Comparison of ENCODE assay signal across 18 cellular contexts in the genomic region with DNA sequence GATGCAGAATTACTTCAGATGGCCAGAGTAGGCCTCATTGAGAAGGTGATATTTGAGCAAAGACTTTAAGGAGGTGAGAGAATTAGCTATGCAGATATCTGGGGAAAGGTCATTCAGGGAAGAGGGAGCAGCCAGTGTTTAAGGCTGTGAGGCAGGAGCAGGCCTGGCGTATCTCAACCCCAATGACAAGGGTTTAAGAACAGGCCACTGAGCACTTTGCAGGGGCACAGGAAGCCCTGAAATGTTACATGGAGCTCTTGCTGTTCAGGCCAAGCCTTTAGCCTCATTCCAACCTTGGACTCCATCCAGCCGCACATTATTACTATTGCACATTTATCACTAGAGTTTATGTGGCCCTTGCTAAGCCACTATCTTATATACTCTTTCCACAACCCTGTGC.
DNase-seq lines count a peak whose midpoint lies in the region; ATAC-seq, FAIRE-seq and TF ChIP-seq lines count a peak whose summit lies in the region.
"Had no signal": no experiment of that assay in that cellular context is flagged by ENCODE, and none has a peak within 500 bp of the region (broad histone marks: within the 10 kb centered on the region; RNA-seq: fewer than 3 reads in every experiment).

No MANE protein-coding gene starts in this region.

- no peaks in the 10 kb centered on the region for H3K4me1 ChIP-seq in small intestine (ENCODE audit: control insufficient read depth in 2 of 2, insufficient read depth in 1 of 2, low read depth in 1 of 2, low read length in 1 of 2)
- no peaks in the 10 kb centered on the region for H3K4me1 ChIP-seq in upper lobe of right lung
- H3K4me1 ChIP-seq: SJSA1 had no signal

- H3K36me3 ChIP-seq in small intestine (ENCODE audit: control insufficient read depth in 2 of 2, insufficient read depth in 2 of 2, low read length in 2 of 2) (no peaks in the 10 kb centered on the region), upper lobe of right lung (no peaks in the 10 kb centered on the region)
- H3K36me3 ChIP-seq: SJSA1 had no signal

- H3K9me3 ChIP-seq in small intestine (ENCODE audit: control insufficient read depth, low read depth): no peaks in the 10 kb centered on the region
- no peaks in the 10 kb centered on the region for H3K9me3 ChIP-seq in upper lobe of right lung
- H3K9me3 ChIP-seq: SJSA1 had no signal

- intact Hi-C loops in Right ventricle myocardium superior (cut with DNase I) (no loop called here), cardiac septum (cut with DNase I) (no loop called here), upper lobe of right lung (cut with DNase I) (no loop called here)

- H3K27me3 ChIP-seq in small intestine (ENCODE audit: control insufficient read depth in 2 of 2, insufficient read depth in 2 of 2, low read length in 2 of 2) (no peaks in the 10 kb centered on the region), upper lobe of right lung (no peaks in the 10 kb centered on the region)
- H3K27me3 ChIP-seq: SJSA1 had no signal

- TF ChIP-seq CTCF in coronary artery (IDR thresholded peaks at IDR 0.05): no peak
- no peak for TF ChIP-seq CTCF in upper lobe of right lung (IDR thresholded peaks at IDR 0.05)

- no peak for FAIRE-seq in small intestine (lab: Jason Lieb, UNC)
- FAIRE-seq: GM12892 had no signal

- H3K4me3 ChIP-seq in coronary artery (no peak overlapping the region), small intestine (ENCODE audit: low read depth in 1 of 2, low read length in 2 of 2) (no peak overlapping the region), upper lobe of right lung (no peak overlapping the region)
- H3K4me3 ChIP-seq: SJSA1 had no signal

- peak; percentile 64 for ATAC-seq in Right ventricle myocardium superior (ENCODE audit: poor library complexity)
- no peak for ATAC-seq in upper lobe of right lung

- DNase-seq in Right ventricle myocardium superior: no peak
- no peak for DNase-seq in cardiac septum (ENCODE audit: low spot score)
- peak; percentile 14 for DNase-seq in coronary artery (ENCODE audit: low spot score)
- DNase-seq in islet precursor cell: peak; percentile 37
- peak; percentile 23 for DNase-seq in small intestine
- no peak for DNase-seq in NCI-H748 (lab: John Stamatoyannopoulos, UW; ENCODE audit: unreplicated experiment)
- DNase-seq in NAMALWA (ENCODE audit: low spot score): no peak
- DNase-seq in upper lobe of right lung: no peak
- DNase-seq: CD4-positive, CD25-positive, alpha-beta regulatory T cell; DND-41; KBM-7; MV-4-11; NCI-H146; NCI-H1930; NCI-H2107; NCI-H524 had no signal

- no peak overlapping the region for H3K27ac ChIP-seq in coronary artery
- H3K27ac ChIP-seq in small intestine (ENCODE audit: low read depth in 1 of 2, low read length in 1 of 2): no peak overlapping the region
- H3K27ac ChIP-seq in upper lobe of right lung: no peak overlapping the region
- H3K27ac ChIP-seq: SJSA1 had no signal

- 74 to 83% (median 81%) methylated on average over 2 of the region's 2 CpGs for WGBS in small intestine, 3 donors

Comparison
In these comparisons a context has a peak if more than half of its experiments do, and no peak if none do; other contexts are left out.
1. DNase-seq: peak in coronary artery (single experiment), islet precursor cell (single experiment) and small intestine (single experiment); none in Right ventricle myocardium superior (single experiment), cardiac septum (single experiment), NCI-H748 (single experiment), NAMALWA (single experiment) and upper lobe of right lung (single experiment).